ENCODE assay signal across 19 cellular contexts in genomic region chr10:79471776-79472175, GRCh38. TPM values are rescaled to one million over a fixed set of nuclear protein-coding genes. Genes with fewer than 3 reads are reported as not detected.
DNase-seq lines count a peak whose midpoint lies in the region; ATAC-seq, FAIRE-seq and TF ChIP-seq lines count a peak whose summit lies in the region.
"Had no signal": no experiment of that assay in that cellular context is flagged by ENCODE, and none has a peak within 500 bp of the region (broad histone marks: within the 10 kb centered on the region; RNA-seq: fewer than 3 reads in every experiment).

No MANE protein-coding gene starts in this region.

- H2AFZ ChIP-seq in HepG2 (ENCODE audit: low read length) (no peak overlapping the region), K562 (ENCODE audit: low read depth, low read length) (no peak overlapping the region)

- H3K4me3 ChIP-seq in HepG2 (replicated peaks in 1 of 3; ENCODE audit: insufficient read depth in 1 of 3, low read depth in 2 of 3, low read length in 3 of 3) (no peak overlapping the region), right lobe of liver (no peak overlapping the region), K562 (no peak overlapping the region)
- H3K4me3 ChIP-seq: A549; BLaER1 treated with 17β-estradiol and CSF1 and Interleukin-3, amounts not matched to agents 10 nM and 100 nM had no signal

- no peak for ATAC-seq in HepG2
- no peak for ATAC-seq in right lobe of liver
- no peak for ATAC-seq in K562
- ATAC-seq in HG03095 (IDR thresholded peaks at IDR 0.05; ENCODE audit: unreplicated experiment): no peak
- ATAC-seq: A549; CD8-positive, alpha-beta T cell had no signal

- no peaks in the 10 kb centered on the region for H3K36me3 ChIP-seq in HepG2 (replicated peaks in 1 of 2; ENCODE audit: control insufficient read depth in 1 of 2, insufficient read depth in 2 of 2, low read length in 2 of 2)
- no peaks in the 10 kb centered on the region for H3K36me3 ChIP-seq in right lobe of liver
- no peaks in the 10 kb centered on the region for H3K36me3 ChIP-seq in K562 (ENCODE audit: control insufficient read depth, insufficient read depth, low read length)
- H3K36me3 ChIP-seq: BLaER1 treated with 17β-estradiol and CSF1 and Interleukin-3, amounts not matched to agents 10 nM and 100 nM had no signal

- no peaks in the 10 kb centered on the region for H4K20me1 ChIP-seq in HepG2 (ENCODE audit: insufficient read depth, low read length)
- H4K20me1 ChIP-seq in K562 (replicated peaks; ENCODE audit: control insufficient read depth, insufficient read depth, low read length): no peaks in the 10 kb centered on the region
- H4K20me1 ChIP-seq: BLaER1 treated with 17β-estradiol and CSF1 and Interleukin-3, amounts not matched to agents 10 nM and 100 nM had no signal

- TF ChIP-seq EP300 in HepG2 (IDR thresholded peaks at IDR 0.05; ENCODE audit: low read depth in 2 of 2, low read length in 2 of 2): no peak
- TF ChIP-seq EP300 in HepG2 (CRISPR knock-in tag; IDR thresholded peaks at IDR 0.05; ENCODE audit: borderline replicate concordance): no peak
- TF ChIP-seq EP300 in K562 (IDR thresholded peaks at IDR 0.05; ENCODE audit: low read length): no peak

- in situ Hi-C loops in HepG2 (cut with HindIII; ENCODE audit: extremely low pct_ligation_motif_present, low pct_unique_long_range_greater_than_20kb) (no loop called here), K562 (cut with MboI) (loop anchor here (5.0 kb wide), 1 partner anchor 79 kb away; no protein-coding TSS in a partner anchor)

- no peak for TF ChIP-seq POLR2A in HepG2 (IDR thresholded peaks at IDR 0.05; ENCODE audit: insufficient read depth in 1 of 2, low read depth in 2 of 2, low read length in 2 of 2)
- TF ChIP-seq POLR2A in right lobe of liver (IDR thresholded peaks at IDR 0.05): no peak
- TF ChIP-seq POLR2A in K562 (conservative IDR thresholded peaks at IDR 0.05): no peak

- H3K27ac ChIP-seq in HepG2 (ENCODE audit: extremely low read length, insufficient read depth, low read length): no peak overlapping the region
- no peak overlapping the region for H3K27ac ChIP-seq in right lobe of liver
- no peak overlapping the region for H3K27ac ChIP-seq in K562 (ENCODE audit: extremely low read depth, low read depth, low read length)
- H3K27ac ChIP-seq: 22Rv1, A549, C4-2B had no signal

- no peak for DNase-seq in HepG2 (ENCODE audit: low spot score)
- DNase-seq in right lobe of liver: no peak
- DNase-seq in K562 (ENCODE audit: extremely low read depth in 1 of 4, low spot score in 3 of 4): no peak
- DNase-seq in NCI-H226: no peak
- DNase-seq: AML-193; Caco-2; Calu3; CD4-positive, alpha-beta T cell; CD8-positive, alpha-beta T cell; DMS79 treated with DMSO at 0.1 percent for 48 hours; GF-D8 had no signal

- no TSS peak for BruUV-seq in HepG2 (replicated peaks; lab: Mats Ljungman, UMichigan)
- BruUV-seq in K562 (replicated peaks; lab: Mats Ljungman, UMichigan): no TSS peak

- WGBS in HepG2 (ENCODE audit: low lambda C conversion rate): 59% methylated on average over 4 of the region's 4 CpGs
- WGBS in right lobe of liver (ENCODE audit: insufficient coverage, low coverage, low lambda C conversion rate, missing lambda C conversion rate): no CpG with 5 or more reads among the region's 4 CpGs
- 29% methylated on average over 4 of the region's 4 CpGs for WGBS in K562 (ENCODE audit: insufficient coverage, low coverage, missing lambda C conversion rate)

- no peak for TF ChIP-seq RAD21 in HepG2 (CRISPR knock-in tag; IDR thresholded peaks at IDR 0.05)
- no peak for TF ChIP-seq RAD21 in K562 (CRISPR knock-in tag; conservative IDR thresholded peaks at IDR 0.05 in 1 of 2, IDR thresholded peaks at IDR 0.05 in 1 of 2)

- TF ChIP-seq CTCF in HepG2 (CRISPR knock-in tag; IDR thresholded peaks at IDR 0.05) (no peak), right lobe of liver (IDR thresholded peaks at IDR 0.05) (no peak), K562 (IDR thresholded peaks at IDR 0.05 in 2 of 3, conservative IDR thresholded peaks at IDR 0.05 in 1 of 3; ENCODE audit: insufficient read depth in 2 of 3, low read depth in 1 of 3, low read length in 3 of 3) (no peak)

- H3K9me3 ChIP-seq in HepG2 (ENCODE audit: low read length): no peaks in the 10 kb centered on the region
- H3K9me3 ChIP-seq in right lobe of liver: no peaks in the 10 kb centered on the region
- H3K9me3 ChIP-seq in K562 (replicated peaks; ENCODE audit: control insufficient read depth, insufficient read depth, low read depth, low read length): no peaks in the 10 kb centered on the region
- H3K9me3 ChIP-seq: A549; BLaER1 treated with 17β-estradiol and CSF1 and Interleukin-3, amounts not matched to agents 10 nM and 100 nM; Caco-2 had no signal

- FAIRE-seq in HepG2 (lab: Jason Lieb, UNC) (no peak), K562 (lab: Jason Lieb, UNC) (no peak)
- FAIRE-seq: A549, D721Med, G401.6, GM12891 had no signal

- H3K4me2 ChIP-seq in HepG2 (ENCODE audit: low read depth, low read length): no peak overlapping the region
- no peak overlapping the region for H3K4me2 ChIP-seq in K562 (ENCODE audit: insufficient read depth, low read length)
- H3K4me2 ChIP-seq: A549 had no signal

- POLR2A ChIA-PET in HepG2 (lab: Yijun Ruan, JAX): no interaction called here
- POLR2A ChIA-PET in K562 (lab: Yijun Ruan, JAX): interaction anchor here (0.6 to 1.1 kb wide), 2 partner anchors 96 to 233 kb away, joined by 3 to 4 read pairs; no protein-coding TSS in a partner anchor

- H3K4me1 ChIP-seq in HepG2 (ENCODE audit: insufficient read depth, low read length) (peaks cover 23% of the 10 kb centered on the region), right lobe of liver (peaks cover 0 to 15% (median 1%) of the 10 kb centered on the region in 4 donors), K562 (replicated peaks in 1 of 2; ENCODE audit: control insufficient read depth in 2 of 2, insufficient read depth in 2 of 2, low read length in 2 of 2) (peaks cover 9 to 21% of the 10 kb centered on the region in 2 experiments; a peak in 3 of 5 replicates)
- H3K4me1 ChIP-seq: A549, Caco-2 had no signal

- H3K9ac ChIP-seq in HepG2 (ENCODE audit: insufficient read depth, low read depth, low read length) (no peak overlapping the region), K562 (ENCODE audit: insufficient read depth in 1 of 2, low read depth in 2 of 2, low read length in 2 of 2) (no peak overlapping the region)

- intact Hi-C loops in HepG2 (cut with micrococcal nuclease; ENCODE audit: unreplicated experiment): no loop called here
- intact Hi-C loops in right lobe of liver (cut with DNase I): no loop called here
- intact Hi-C loops in K562 (cut with micrococcal nuclease): no loop called here

- H3K27me3 ChIP-seq in HepG2 (ENCODE audit: control insufficient read depth in 1 of 2, insufficient read depth in 2 of 2, low read length in 2 of 2) (peaks cover 0 to 8% of the 10 kb centered on the region in 2 experiments; a peak in 1 of 5 replicates), right lobe of liver (no peaks in the 10 kb centered on the region), K562 (ENCODE audit: control insufficient read depth in 2 of 2, insufficient read depth in 2 of 2, low read length in 2 of 2) (no peaks in the 10 kb centered on the region; a peak in 1 of 5 replicates)
- H3K27me3 ChIP-seq: BLaER1 treated with 17β-estradiol and CSF1 and Interleukin-3, amounts not matched to agents 10 nM and 100 nM had no signal

- no peaks in the 10 kb centered on the region for H3K9me1 ChIP-seq in K562 (ENCODE audit: control insufficient read depth, insufficient read depth, low read length)

- CTCF ChIA-PET in HepG2 (lab: Yijun Ruan, JAX; ENCODE audit: low intra/inter-chr PET ratio, low total read pairs): no interaction called here
- CTCF ChIA-PET in K562 (lab: Yijun Ruan, JAX; ENCODE audit: low intra/inter-chr PET ratio): no interaction called here

- H3K79me2 ChIP-seq in HepG2 (ENCODE audit: insufficient read depth, low read length): no peaks in the 10 kb centered on the region
- H3K79me2 ChIP-seq in K562 (ENCODE audit: control insufficient read depth, insufficient read depth, low read length): no peaks in the 10 kb centered on the region

RNA-seq across cellular contexts. Expression of gene ZCCHC24, which starts 26.4 kb away (rescaled TPM):
- total RNA-seq in HepG2 (2016; rRNA removed; fragmentation: Illumina TruSeq; extraction: Trizol) (3.1 and 3.9 TPM in 2 replicates), right lobe of liver (10 to 100 TPM; 19.8 to 33.6 (median 22.7) TPM), K562 (2014; rRNA removed) (3.6 and 4.9 TPM in 2 replicates), K562 (2014; rRNA removed; fragmentation: Illumina TruSeq; extraction: Trizol) (3.9 and 4.0 TPM in 2 replicates), K562 (2015; rRNA removed; fragmentation: Illumina TruSeq; extraction: Trizol) (5.5 and 5.7 TPM in 2 replicates), K562 (2021) (11.0 and 11.5 TPM in 2 replicates)
- total RNA-seq in HepG2 (2016; cell fraction: cytosol; rRNA removed; fragmentation: Illumina TruSeq; extraction: Trizol; ENCODE audit: low read depth): 0.62 and 0.81 TPM in 2 replicates
- 3.5 and 3.6 TPM in 2 replicates for total RNA-seq in HepG2 (2016; cell fraction: insoluble cytoplasmic fraction; rRNA removed; fragmentation: Illumina TruSeq; extraction: Trizol)
- 3.7 and 4.0 TPM in 2 replicates for total RNA-seq in HepG2 (2016; cell fraction: membrane; rRNA removed; fragmentation: Illumina TruSeq; extraction: Trizol)
- total RNA-seq in HepG2 (2016; cell fraction: nucleus; rRNA removed; fragmentation: Illumina TruSeq; extraction: Trizol): 2.4 and 2.5 TPM in 2 replicates
- polyA plus RNA-seq in HepG2 (2011; rRNA removed) (7.7 and 7.9 TPM in 2 replicates), K562 (2011; rRNA removed) (4.6 and 5.0 TPM in 2 replicates), K562 (2014; fragmentation: Illumina TruSeq; extraction: Trizol) (7.0 and 7.6 TPM in 2 replicates), K562 (2014; fragmentation: Nextera tagmentation; extraction: Ambion mirVana) (under 1 TPM; 0.84 to 0.86 TPM), K562 (2014; rRNA removed) (5.1 and 6.0 TPM in 2 replicates)
- 6.1 and 7.9 TPM in 2 replicates for polyA plus RNA-seq in HepG2 (2011; cell fraction: cytosol; rRNA removed)
- polyA plus RNA-seq in HepG2 (2011; cell fraction: nucleus; rRNA removed): 5.9 and 9.2 TPM in 2 replicates
- 3.8 and 4.0 TPM in 2 replicates for polyA plus RNA-seq in HepG2 (2012)
- 0.43 and 0.45 TPM in 2 replicates for polyA plus RNA-seq in HepG2 (2016; cell fraction: cytosol; fragmentation: Illumina TruSeq; extraction: Trizol; ENCODE audit: low read depth)
- 5.1 and 5.5 TPM in 2 replicates for polyA plus RNA-seq in HepG2 (2016; cell fraction: insoluble cytoplasmic fraction; fragmentation: Illumina TruSeq; extraction: Trizol; ENCODE audit: low read depth)
- 2.8 and 3.1 TPM in 2 replicates for polyA plus RNA-seq in HepG2 (2016; cell fraction: membrane; fragmentation: Illumina TruSeq; extraction: Trizol; ENCODE audit: low read depth)
- polyA plus RNA-seq in HepG2 (2016; cell fraction: nucleus; fragmentation: Illumina TruSeq; extraction: Trizol; ENCODE audit: insufficient read depth, low read depth): 4.3 and 4.9 TPM in 2 replicates
- polyA minus RNA-seq in HepG2 (2011; rRNA and poly(A)+ RNA removed; ENCODE audit: low replicate concordance): 4.8 and 18.6 TPM in 2 replicates
- polyA minus RNA-seq in HepG2 (2011; cell fraction: cytosol; rRNA and poly(A)+ RNA removed): 7.8 and 8.3 TPM in 2 replicates
- polyA minus RNA-seq in HepG2 (2011; cell fraction: nucleus; rRNA and poly(A)+ RNA removed): 3.5 and 3.6 TPM in 2 replicates
- total RNA-seq in K562 (2011; cell fraction: chromatin; rRNA removed; ENCODE audit: low replicate concordance): 4.0 and 6.3 TPM in 2 replicates
- 4.8 and 4.9 TPM in 2 replicates for total RNA-seq in K562 (2011; cell fraction: nucleolus; rRNA removed)
- 4.4 and 6.7 TPM in 2 replicates for total RNA-seq in K562 (2011; cell fraction: nucleoplasm; rRNA removed)
- polyA plus RNA-seq in K562 (2011; cell fraction: cytosol; rRNA removed): 4.7 and 8.4 TPM in 2 replicates
- 3.1 and 5.6 TPM in 2 replicates for polyA plus RNA-seq in K562 (2011; cell fraction: nucleus; rRNA removed)
- 6.8 and 12.0 TPM in 2 replicates for polyA plus RNA-seq in K562 (2012)
- polyA minus RNA-seq in K562 (2011; rRNA and poly(A)+ RNA removed): 3.4 and 4.7 TPM in 2 replicates
- 6.1 and 6.4 TPM in 2 replicates for polyA minus RNA-seq in K562 (2011; cell fraction: cytosol; rRNA and poly(A)+ RNA removed)
- 3.0 TPM in 2 replicates for polyA minus RNA-seq in K562 (2011; cell fraction: nucleus; rRNA and poly(A)+ RNA removed)

RNA-seq across cellular contexts. Expression of gene EIF5AL1, which starts 40.6 kb away (rescaled TPM):
- total RNA-seq in HepG2 (2016; rRNA removed; fragmentation: Illumina TruSeq; extraction: Trizol): 0.14 and 0.22 TPM in 2 replicates
- 0.18 and 0.20 TPM in 2 replicates for total RNA-seq in HepG2 (2016; cell fraction: cytosol; rRNA removed; fragmentation: Illumina TruSeq; extraction: Trizol; ENCODE audit: low read depth)
- 0.15 TPM in 2 replicates for total RNA-seq in HepG2 (2016; cell fraction: insoluble cytoplasmic fraction; rRNA removed; fragmentation: Illumina TruSeq; extraction: Trizol)
- 0.09 and 0.10 TPM in 2 replicates for total RNA-seq in HepG2 (2016; cell fraction: membrane; rRNA removed; fragmentation: Illumina TruSeq; extraction: Trizol)
- not detected in 2 replicates for total RNA-seq in HepG2 (2016; cell fraction: nucleus; rRNA removed; fragmentation: Illumina TruSeq; extraction: Trizol)
- 0.34 and 0.50 TPM in 2 replicates for polyA plus RNA-seq in HepG2 (2011; rRNA removed)
- 0.42 and 1.0 TPM in 2 replicates for polyA plus RNA-seq in HepG2 (2011; cell fraction: cytosol; rRNA removed)
- 0.10 and 0.28 TPM in 2 replicates for polyA plus RNA-seq in HepG2 (2011; cell fraction: nucleus; rRNA removed)
- polyA plus RNA-seq in HepG2 (2012): 1.0 and 1.3 TPM in 2 replicates
- polyA plus RNA-seq in HepG2 (2016; cell fraction: cytosol; fragmentation: Illumina TruSeq; extraction: Trizol; ENCODE audit: low read depth): 0.35 and 0.40 TPM in 2 replicates
- 0.53 and 0.80 TPM in 2 replicates for polyA plus RNA-seq in HepG2 (2016; cell fraction: insoluble cytoplasmic fraction; fragmentation: Illumina TruSeq; extraction: Trizol; ENCODE audit: low read depth)
- polyA plus RNA-seq in HepG2 (2016; cell fraction: membrane; fragmentation: Illumina TruSeq; extraction: Trizol; ENCODE audit: low read depth): 0.42 and 0.56 TPM in 2 replicates
- polyA plus RNA-seq in HepG2 (2016; cell fraction: nucleus; fragmentation: Illumina TruSeq; extraction: Trizol; ENCODE audit: insufficient read depth, low read depth): 0.33 and 0.45 TPM in 2 replicates
- 0.14 and 0.80 TPM in 2 replicates for polyA minus RNA-seq in HepG2 (2011; rRNA and poly(A)+ RNA removed; ENCODE audit: low replicate concordance)
- 0.26 and 0.30 TPM in 2 replicates for polyA minus RNA-seq in HepG2 (2011; cell fraction: cytosol; rRNA and poly(A)+ RNA removed)
- 0.12 and 0.13 TPM in 2 replicates for polyA minus RNA-seq in HepG2 (2011; cell fraction: nucleus; rRNA and poly(A)+ RNA removed)
- under 1 TPM in 5 of 6 experiments, not detected in 1; 0.31 to 0.54 (median 0.44) TPM for total RNA-seq in right lobe of liver
- 0.16 TPM in 1 of 2 replicates, not detected in the other for total RNA-seq in K562 (2011; cell fraction: chromatin; rRNA removed; ENCODE audit: low replicate concordance)
- 0.13 and 0.17 TPM in 2 replicates for total RNA-seq in K562 (2011; cell fraction: nucleolus; rRNA removed)
- 0.15 and 0.31 TPM in 2 replicates for total RNA-seq in K562 (2011; cell fraction: nucleoplasm; rRNA removed)
- 0.65 and 0.68 TPM in 2 replicates for total RNA-seq in K562 (2014; rRNA removed)
- 0.80 and 0.83 TPM in 2 replicates for total RNA-seq in K562 (2014; rRNA removed; fragmentation: Illumina TruSeq; extraction: Trizol)
- 0.18 and 0.30 TPM in 2 replicates for total RNA-seq in K562 (2015; rRNA removed; fragmentation: Illumina TruSeq; extraction: Trizol)
- 0.27 and 0.31 TPM in 2 replicates for total RNA-seq in K562 (2021)
- 1.6 and 1.8 TPM in 2 replicates for polyA plus RNA-seq in K562 (2011; rRNA removed)
- 0.97 and 1.1 TPM in 2 replicates for polyA plus RNA-seq in K562 (2011; cell fraction: cytosol; rRNA removed)
- 0.20 and 0.35 TPM in 2 replicates for polyA plus RNA-seq in K562 (2011; cell fraction: nucleus; rRNA removed)
- polyA plus RNA-seq in K562 (2012): 0.54 and 1.1 TPM in 2 replicates
- polyA plus RNA-seq in K562 (2014; fragmentation: Illumina TruSeq; extraction: Trizol): 3.2 and 3.4 TPM in 2 replicates
- polyA plus RNA-seq in K562 (2014; fragmentation: Nextera tagmentation; extraction: Ambion mirVana): under 1 TPM in 1 of 2 experiments, not detected in 1; 0.03 TPM
- 0.37 and 0.43 TPM in 2 replicates for polyA plus RNA-seq in K562 (2014; rRNA removed)
- 3.2 and 4.7 TPM in 2 replicates for polyA minus RNA-seq in K562 (2011; rRNA and poly(A)+ RNA removed)
- polyA minus RNA-seq in K562 (2011; cell fraction: cytosol; rRNA and poly(A)+ RNA removed): 0.64 and 0.67 TPM in 2 replicates
- under 0.01 and 0.11 TPM in 2 replicates for polyA minus RNA-seq in K562 (2011; cell fraction: nucleus; rRNA and poly(A)+ RNA removed)

Comparison
In these comparisons a context has a peak if more than half of its experiments do, and no peak if none do; other contexts are left out.
1. Of the 241 proteins assayed by ChIP-seq in both HepG2 and K562: peak only in HepG2: none; only in K562: none; in both: ZNF121; in neither: 240.